Comparison of ENCODE assay signal across 9 cellular contexts in genomic region chr5:170338933-170339779, GRCh38. TPM values are rescaled to one million over a fixed set of nuclear protein-coding genes. Genes with fewer than 3 reads are reported as not detected.
A peak's percentile ranks its signal among the peaks of the same experiment; 100 is the strongest.
DNase-seq lines count a peak whose midpoint lies in the region; ATAC-seq, FAIRE-seq and TF ChIP-seq lines count a peak whose summit lies in the region.
"Had no signal": no experiment of that assay in that cellular context is flagged by ENCODE, and none has a peak within 500 bp of the region (broad histone marks: within the 10 kb centered on the region; RNA-seq: fewer than 3 reads in every experiment).

No MANE protein-coding gene starts in this region.

- DNase-seq in activated CD4-positive, alpha-beta T cell treated with anti-CD3 and anti-CD28 coated beads for 1 hour: peak; percentile 61
- DNase-seq in H1 (ENCODE audit: low read depth in 1 of 2, low spot score in 2 of 2) (peak in 1 of 2 experiments; percentile 72), C1 segment of cervical spinal cord (lab: John Stamatoyannopoulos, UW) (no peak), NCI-H226 (no peak)
- peak; percentile 70 for DNase-seq in stimulated activated CD4-positive, alpha-beta T cell treated with anti-CD3 and anti-CD28 coated beads, Interleukin-2, amount 100 ng/mL, for 4 hours (ENCODE audit: low read depth)

- no peaks in the 10 kb centered on the region for H3K79me1 ChIP-seq in H1 (ENCODE audit: low read depth, low read length)

- no peak overlapping the region for H4K5ac ChIP-seq in H1 (ENCODE audit: insufficient read length, low read depth, low read length)

- H3K4me3 ChIP-seq in BLaER1 (no peak overlapping the region), H1 (ENCODE audit: extremely low read depth in 1 of 4, insufficient read depth in 2 of 4, low read depth in 3 of 4, low read length in 4 of 4) (no peak overlapping the region)

- CTCF ChIA-PET in H1 (lab: Charles Lee; ENCODE audit: partially characterized antibody): interaction anchor here (0.6 to 5.9 kb wide), 52 partner anchors 9 to 155 kb away, joined by 3 to 77 read pairs (median 5); partner anchors contain the start of gene LCP2

- H3K56ac ChIP-seq in H1 (replicated peaks; ENCODE audit: insufficient read length, low read depth, low read length): no peak overlapping the region

- H3K9ac ChIP-seq in BLaER1 (no peak overlapping the region), H1 (replicated peaks in 1 of 4; ENCODE audit: extremely low read depth in 1 of 4, low read depth in 3 of 4, low read length in 3 of 4) (no peak overlapping the region)

- no peak overlapping the region for H2BK5ac ChIP-seq in H1 (ENCODE audit: low read depth, low read length)

- no peak overlapping the region for H4K8ac ChIP-seq in H1 (ENCODE audit: extremely low read depth, insufficient read depth, low read length)

- TF ChIP-seq RAD21 in H1 (IDR thresholded peaks at IDR 0.05 in 1 of 2, conservative IDR thresholded peaks at IDR 0.05 in 1 of 2; ENCODE audit: low read depth in 2 of 2, low read length in 2 of 2): peak; percentile 89 to 91

- peak; percentile 79 for ATAC-seq in GM19463 (IDR thresholded peaks at IDR 0.05; ENCODE audit: unreplicated experiment)
- ATAC-seq in HG03521 (IDR thresholded peaks at IDR 0.05; ENCODE audit: unreplicated experiment): peak; percentile 73

- H3K79me2 ChIP-seq in H1 (ENCODE audit: control insufficient read depth in 1 of 2, insufficient read depth in 2 of 2, low read length in 2 of 2): no peaks in the 10 kb centered on the region

- no peaks in the 10 kb centered on the region for H3K36me3 ChIP-seq in BLaER1
- no peaks in the 10 kb centered on the region for H3K36me3 ChIP-seq in H1 (ENCODE audit: control insufficient read depth in 2 of 4, insufficient read depth in 4 of 4, low read length in 3 of 4)

- H3K27ac ChIP-seq in BLaER1 (0 out of 2 replicates have a peak overlapping the region, but pooled peaks have one; percentile 5), H1 (ENCODE audit: low read depth, low read length) (no peak overlapping the region)

- H3K4me1 ChIP-seq in BLaER1 (peaks cover 40% of the 10 kb centered on the region), H1 (replicated peaks in 1 of 4; ENCODE audit: control insufficient read depth in 3 of 4, insufficient read depth in 4 of 4, low read length in 3 of 4) (peaks cover 6 to 15% (median 11%) of the 10 kb centered on the region in 4 experiments; a peak in 6 of 7 replicates)

- WGBS in H1 (ENCODE audit: extremely low coverage in 1 of 2, insufficient coverage in 1 of 2, insufficient read length in 1 of 2, insufficient replicate concordance in 2 of 2, low coverage in 1 of 2, low lambda C conversion rate in 2 of 2, missing lambda C conversion rate in 1 of 2), 2 experiments: 76% methylated on average over 4 of the region's 4 CpGs; no CpG with 5 or more reads in 1 of the 2 experiments

- H3K23me2 ChIP-seq in H1 (ENCODE audit: low read depth, low read length): no peaks in the 10 kb centered on the region

- H4K20me1 ChIP-seq in BLaER1: no peaks in the 10 kb centered on the region
- H4K20me1 ChIP-seq in H1 (replicated peaks in 1 of 2; ENCODE audit: control insufficient read depth in 1 of 2, insufficient read depth in 2 of 2, low read length in 2 of 2): no peaks in the 10 kb centered on the region

- FAIRE-seq in H1 (lab: Jason Lieb, UNC): peak; percentile 45
- FAIRE-seq: endometrium had no signal

- no peak overlapping the region for H2BK12ac ChIP-seq in H1 (ENCODE audit: low read depth, low read length)

- H3K27me3 ChIP-seq in BLaER1 (no peaks in the 10 kb centered on the region), H1 (replicated peaks in 1 of 4; ENCODE audit: control insufficient read depth in 3 of 4, extremely low read depth in 1 of 4, insufficient read depth in 3 of 4, low read length in 3 of 4) (no peaks in the 10 kb centered on the region)

- peak overlapping the region; percentile 19 for H3K4ac ChIP-seq in H1 (replicated peaks; ENCODE audit: insufficient read length, low read depth, low read length)

- TF ChIP-seq EP300 in H1 (IDR thresholded peaks at IDR 0.05; ENCODE audit: borderline replicate concordance in 1 of 2, low read depth in 2 of 2, low read length in 2 of 2): no peak

- H3K9me3 ChIP-seq in BLaER1: peaks cover 28% of the 10 kb centered on the region
- H3K9me3 ChIP-seq in H1 (ENCODE audit: insufficient read depth in 2 of 2, low read depth in 1 of 2, low read length in 1 of 2): peaks cover 10 to 15% of the 10 kb centered on the region in 2 experiments; a peak in 3 of 4 replicates

- H3K4me2 ChIP-seq in BLaER1 (peak overlapping the region; percentile 55), H1 (ENCODE audit: insufficient read depth in 1 of 2, low read depth in 2 of 2, low read length in 2 of 2) (no peak overlapping the region)

- H3K18ac ChIP-seq in H1 (ENCODE audit: extremely low read depth, low read length): no peak overlapping the region; the same call in 1 of the 2 replicates

- H3K23ac ChIP-seq in H1 (ENCODE audit: insufficient read length): no peak overlapping the region

- POLR2A ChIA-PET in H1 (lab: Charles Lee; ENCODE audit: partially characterized antibody): no interaction called here

- peak; percentile 91 to 99 (median 92) for TF ChIP-seq CTCF in H1 (IDR thresholded peaks at IDR 0.05; ENCODE audit: control extremely low read depth in 1 of 3, insufficient read depth in 1 of 3, low read depth in 1 of 3, low read length in 3 of 3)

- H4K91ac ChIP-seq in H1 (replicated peaks; ENCODE audit: insufficient read length, low read length): no peak overlapping the region

- 0 out of 2 replicates have a peak overlapping the region, but pooled peaks have one; percentile 19 for H2BK20ac ChIP-seq in H1 (ENCODE audit: low read length)

- H2BK15ac ChIP-seq in H1 (ENCODE audit: low read length): no peak overlapping the region; the same call in 1 of the 2 replicates

- TF ChIP-seq POLR2A in H1 (IDR thresholded peaks at IDR 0.05; ENCODE audit: control extremely low read depth in 1 of 2, low read depth in 2 of 2, low read length in 2 of 2): no peak

- H2AFZ ChIP-seq in H1 (ENCODE audit: low read length): no peak overlapping the region

- H2BK120ac ChIP-seq in H1 (replicated peaks; ENCODE audit: low read depth, low read length): no peak overlapping the region

- H2AK5ac ChIP-seq in H1 (ENCODE audit: low read depth, low read length): no peak overlapping the region

- no peak overlapping the region for H3K14ac ChIP-seq in H1 (ENCODE audit: insufficient read length)

TF ChIP-seq in H1, 55 proteins besides CTCF, POLR2A, EP300 and RAD21 (continues in another document):
- no peak for TF ChIP-seq ZNF274 (IDR thresholded peaks at IDR 0.05; ENCODE audit: borderline replicate concordance, extremely low read depth, low read length)
- no peak for TF ChIP-seq TBP (IDR thresholded peaks at IDR 0.05; ENCODE audit: low read depth, low read length)
- TF ChIP-seq, protein P1, sequence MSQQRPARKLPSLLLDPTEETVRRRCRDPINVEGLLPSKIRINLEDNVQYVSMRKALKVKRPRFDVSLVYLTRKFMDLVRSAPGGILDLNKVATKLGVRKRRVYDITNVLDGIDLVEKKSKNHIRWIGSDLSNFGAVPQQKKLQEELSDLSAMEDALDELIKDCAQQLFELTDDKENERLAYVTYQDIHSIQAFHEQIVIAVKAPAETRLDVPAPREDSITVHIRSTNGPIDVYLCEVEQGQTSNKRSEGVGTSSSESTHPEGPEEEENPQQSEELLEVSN (IDR thresholded peaks at IDR 0.05): no peak
- TF ChIP-seq RFX5 (IDR thresholded peaks at IDR 0.05; ENCODE audit: borderline replicate concordance, low read depth, low read length): no peak
- TF ChIP-seq SP1 (IDR thresholded peaks at IDR 0.05; ENCODE audit: low read depth, low read length): no peak
- no peak for TF ChIP-seq CBX8 (IDR thresholded peaks at IDR 0.05; ENCODE audit: borderline replicate concordance, low read depth, low read length)
- TF ChIP-seq MAFK (IDR thresholded peaks at IDR 0.05; ENCODE audit: low read depth, low read length): peak; percentile 94
- TF ChIP-seq CEBPB (IDR thresholded peaks at IDR 0.05; ENCODE audit: low read depth, low read length): no peak
- TF ChIP-seq KDM5A (IDR thresholded peaks at IDR 0.05; ENCODE audit: low read length): no peak
- TF ChIP-seq TCF12 (IDR thresholded peaks at IDR 0.05; ENCODE audit: low read depth, low read length): peak; percentile 41; the same call in 1 of the 2 replicates
- no peak for TF ChIP-seq ATF3 (IDR thresholded peaks at IDR 0.05; ENCODE audit: insufficient read depth, low read depth, low read length)
- TF ChIP-seq SP2 (IDR thresholded peaks at IDR 0.05; ENCODE audit: low read length): no peak
- TF ChIP-seq MAX (IDR thresholded peaks at IDR 0.05): no peak
- TF ChIP-seq TEAD4 (IDR thresholded peaks at IDR 0.05; ENCODE audit: low read depth, low read length): no peak
- TF ChIP-seq TAF7 (optimal IDR thresholded peaks at IDR 0.05; ENCODE audit: borderline replicate concordance, low read depth, low read length): no peak

RNA-seq across cellular contexts. Expression of gene LCP2, which starts 41.6 kb away (rescaled TPM):
- 0.26 and 0.42 TPM in 2 replicates for total RNA-seq in H1 (2021; fragmentation: NEBNext Ultra II Directional; extraction: Animal tissue kit (Norgen Biotek cat#: 25700))
- polyA plus RNA-seq in H1 (2011; rRNA removed): 0.11 and 0.33 TPM in 2 replicates
- 0.25 TPM for polyA plus RNA-seq in H1 (2011; cell fraction: cytosol; rRNA removed)
- polyA plus RNA-seq in H1 (2011; cell fraction: nucleus; rRNA removed): not detected
- 0.14 to 0.25 TPM (median 0.19 TPM) in 4 replicates for polyA plus RNA-seq in H1 (2012, experiment 1 of 2)
- 0.08 TPM for polyA plus RNA-seq in H1 (2012, experiment 2 of 2)
- polyA plus RNA-seq in H1 (2013, experiment 1 of 2): 0.47 TPM
- 0.37 TPM for polyA plus RNA-seq in H1 (2013, experiment 2 of 2)
- 0.22 and 0.24 TPM in 2 replicates for polyA minus RNA-seq in H1 (2011; rRNA and poly(A)+ RNA removed)
- polyA minus RNA-seq in H1 (2011; cell fraction: cytosol; rRNA and poly(A)+ RNA removed): not detected
- 0.30 TPM for polyA minus RNA-seq in H1 (2011; cell fraction: nucleus; rRNA and poly(A)+ RNA removed)

RNA-seq across cellular contexts. Expression of gene KCNMB1, which starts 50.0 kb away (rescaled TPM):
- 0.10 and 0.19 TPM in 2 replicates for total RNA-seq in H1 (2021; fragmentation: NEBNext Ultra II Directional; extraction: Animal tissue kit (Norgen Biotek cat#: 25700))
- polyA plus RNA-seq in H1 (2011; rRNA removed): 0.08 TPM in 2 replicates
- polyA plus RNA-seq in H1 (2011; cell fraction: cytosol; rRNA removed): 0.05 TPM
- 0.16 TPM for polyA plus RNA-seq in H1 (2011; cell fraction: nucleus; rRNA removed)
- 0.07 to 0.20 TPM (median 0.12 TPM) in 4 replicates for polyA plus RNA-seq in H1 (2012, experiment 1 of 2)
- polyA plus RNA-seq in H1 (2012, experiment 2 of 2): 0.09 TPM
- 0.20 TPM for polyA plus RNA-seq in H1 (2013, experiment 1 of 2)
- 0.28 TPM for polyA plus RNA-seq in H1 (2013, experiment 2 of 2)
- polyA minus RNA-seq in H1 (2011; rRNA and poly(A)+ RNA removed): 0.09 and 0.12 TPM in 2 replicates
- not detected for polyA minus RNA-seq in H1 (2011; cell fraction: cytosol; rRNA and poly(A)+ RNA removed)
- not detected for polyA minus RNA-seq in H1 (2011; cell fraction: nucleus; rRNA and poly(A)+ RNA removed)

Comparison
In these comparisons a context has a peak if more than half of its experiments do, and no peak if none do; other contexts are left out.
1. DNase-seq: peak in activated CD4-positive, alpha-beta T cell treated with anti-CD3 and anti-CD28 coated beads for 1 hour (single experiment) and stimulated activated CD4-positive, alpha-beta T cell treated with anti-CD3 and anti-CD28 coated beads, Interleukin-2, amount 100 ng/mL, for 4 hours (single experiment); none in C1 segment of cervical spinal cord (0 of 14) and NCI-H226 (single experiment).